Comparison of ENCODE assay signal across 17 cellular contexts in the genomic region with DNA sequence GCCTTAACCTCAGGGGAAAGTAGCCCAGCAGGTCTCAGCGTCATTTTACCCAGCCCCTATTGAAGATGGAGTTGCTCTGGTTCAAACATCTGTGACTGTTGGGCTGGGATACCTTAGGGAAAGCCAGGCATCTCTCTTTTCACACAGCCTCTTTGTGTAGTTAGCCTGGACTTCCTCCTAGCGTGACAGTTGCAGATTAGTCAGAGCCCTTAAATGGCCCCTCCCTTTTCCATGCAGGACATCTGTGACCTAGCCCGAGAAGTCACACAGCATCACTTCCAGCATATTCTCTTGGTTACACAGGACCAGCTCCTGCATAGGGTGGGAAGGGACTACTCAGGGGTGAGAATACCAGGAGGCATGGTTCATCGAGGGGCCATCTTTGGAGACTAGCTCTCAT.
"Had no signal": no experiment of that assay in that cellular context is flagged by ENCODE, and none has a peak within 500 bp of the region (broad histone marks: within the 10 kb centered on the region; RNA-seq: fewer than 3 reads in every experiment).

No MANE protein-coding gene starts in this region.

- H3K36me3 ChIP-seq: heart left ventricle, neutrophil, upper lobe of left lung had no signal

- ATAC-seq: activated CD4-positive, alpha-beta T cell treated with anti-CD3 and anti-CD28 coated beads for 36 hours; heart left ventricle; naive thymus-derived CD8-positive, alpha-beta T cell; sciatic nerve; stimulated activated naive CD8-positive, alpha-beta T cell treated with anti-CD3 and anti-CD28 coated beads, Interleukin-15, amount 100 ng/mL, for 72 hours; WTC11 had no signal

- H3K27ac Mint-ChIP-seq: activated CD4-positive, alpha-beta T cell treated with anti-CD3 and anti-CD28 coated beads for 36 hours; activated naive CD8-positive, alpha-beta T cell; activated T-helper 1 cell treated with anti-CD3 and anti-CD28 coated beads, Interleukin-12 subunit alpha, Interleukin-12 subunit beta, Interleukin-2, Interleukin-4 antibody, amounts not matched to agents 30 ng/mL and 10 ng/mL and 1 ng/mL, durations not matched to agents 14 hours and 24 hours and 36 hours; naive thymus-derived CD8-positive, alpha-beta T cell; stimulated activated naive CD8-positive, alpha-beta T cell treated with anti-CD3 and anti-CD28 coated beads, Interleukin-15, amount 100 ng/mL, for 72 hours; T-helper 2 cell treated with Interferon-gamma antibody and Interleukin-4, amounts not matched to agents 5 μg/mL and 100 μg/mL, for 36 hours; WTC11 had no signal

- H3K4me3 Mint-ChIP-seq: activated CD4-positive, alpha-beta T cell treated with anti-CD3 and anti-CD28 coated beads for 36 hours; activated naive CD8-positive, alpha-beta T cell; activated T-helper 1 cell treated with anti-CD3 and anti-CD28 coated beads, Interleukin-12 subunit alpha, Interleukin-12 subunit beta, Interleukin-2, Interleukin-4 antibody, amounts not matched to agents 30 ng/mL and 10 ng/mL and 1 ng/mL, durations not matched to agents 14 hours and 24 hours and 36 hours; naive thymus-derived CD8-positive, alpha-beta T cell; stimulated activated naive CD8-positive, alpha-beta T cell treated with anti-CD3 and anti-CD28 coated beads, Interleukin-15, amount 100 ng/mL, for 72 hours; T-helper 2 cell treated with Interferon-gamma antibody and Interleukin-4, amounts not matched to agents 5 μg/mL and 100 μg/mL, for 36 hours; WTC11 had no signal

- H3K4me1 Mint-ChIP-seq: activated CD4-positive, alpha-beta T cell treated with anti-CD3 and anti-CD28 coated beads for 36 hours; naive thymus-derived CD8-positive, alpha-beta T cell; stimulated activated naive CD8-positive, alpha-beta T cell treated with anti-CD3 and anti-CD28 coated beads, Interleukin-15, amount 100 ng/mL, for 72 hours; WTC11 had no signal

- H3K27me3 ChIP-seq: heart left ventricle, neutrophil, upper lobe of left lung had no signal

- DNase-seq: activated CD4-positive, alpha-beta T cell treated with anti-CD3 and anti-CD28 coated beads for 36 hours; activated CD4-positive, alpha-beta T cell treated with anti-CD3 and anti-CD28 coated beads, Interleukin-2, amount 50 U/mL, for 48 hours; activated T-cell treated with anti-CD3 and anti-CD28 coated beads for 4 hours; cerebellar nuclear complex; cortex of kidney; heart left ventricle; naive thymus-derived CD8-positive, alpha-beta T cell; stimulated activated CD4-positive, alpha-beta T cell treated with anti-CD3 and anti-CD28 coated beads, Interleukin-4, amount 100 ng/mL, for 1 hour; stimulated activated naive CD8-positive, alpha-beta T cell treated with anti-CD3 and anti-CD28 coated beads, Interleukin-15, amount 100 ng/mL, for 72 hours had no signal

- H3K4me3 ChIP-seq: heart left ventricle, smooth muscle cell, upper lobe of left lung had no signal

- H3K27me3 Mint-ChIP-seq: activated CD4-positive, alpha-beta T cell treated with anti-CD3 and anti-CD28 coated beads for 36 hours; activated naive CD8-positive, alpha-beta T cell; naive thymus-derived CD8-positive, alpha-beta T cell; stimulated activated naive CD8-positive, alpha-beta T cell treated with anti-CD3 and anti-CD28 coated beads, Interleukin-15, amount 100 ng/mL, for 72 hours had no signal

- H3K36me3 Mint-ChIP-seq: activated naive CD8-positive, alpha-beta T cell; naive thymus-derived CD8-positive, alpha-beta T cell had no signal
